In genomic region chr16:14492614-14493013, GRCh38 we compare ENCODE assay signal across 16 cellular contexts.
DNase-seq lines count a peak whose midpoint lies in the region; ATAC-seq and TF ChIP-seq lines count a peak whose summit lies in the region.
"Had no signal": no experiment of that assay in that cellular context is flagged by ENCODE, and none has a peak within 500 bp of the region (broad histone marks: within the 10 kb centered on the region; RNA-seq: fewer than 3 reads in every experiment).

No MANE protein-coding gene starts in this region.

- intact Hi-C loops in activated CD4-positive, alpha-beta T cell treated with anti-CD3 and anti-CD28 coated beads, Interleukin-2, amount 10 ng/mL, durations not matched to agents 24 days and 14 days (cut with micrococcal nuclease), result no loop called here
- intact Hi-C loops in natural killer cell (cut with micrococcal nuclease), result loop anchor here (10.0 kb wide), 1 partner anchor 52 kb away; no protein-coding TSS in a partner anchor

- no peak for TF ChIP-seq CTCF in natural killer cell (IDR thresholded peaks at IDR 0.05)
- no peak for TF ChIP-seq CTCF in mesothelial cell of epicardium (IDR thresholded peaks at IDR 0.05; ENCODE audit: unreplicated experiment)

- no peak for DNase-seq in activated CD4-positive, alpha-beta T cell treated with anti-CD3 and anti-CD28 coated beads, Interleukin-2, amount 10 ng/mL, durations not matched to agents 24 days and 14 days
- no peak for DNase-seq in activated CD4-positive, alpha-beta T cell treated with anti-CD3 and anti-CD28 coated beads for 48 hours
- DNase-seq in effector memory CD8-positive, alpha-beta T cell, result no peak
- DNase-seq in natural killer cell (no peak), NCI-H1092 treated with DMSO at 0.1 percent for 48 hours (lab: John Stamatoyannopoulos, UW) (no peak), mesothelial cell of epicardium (ENCODE audit: low spot score in 2 of 2, unreplicated experiment in 2 of 2) (no peak), substantia nigra (lab: John Stamatoyannopoulos, UW) (no peak)
- DNase-seq in stimulated activated CD4-positive, alpha-beta T cell treated with anti-CD3 and anti-CD28 coated beads, Interleukin-4, amount 100 ng/mL, for 24 hours, result no peak
- DNase-seq: DMS79 treated with DMSO at 0.1 percent for 48 hours, NCI-H1436, NCI-H2081, NCI-H510A had no signal

- H3K27me3 Mint-ChIP-seq in activated CD4-positive, alpha-beta T cell treated with anti-CD3 and anti-CD28 coated beads, Interleukin-2, amount 10 ng/mL, durations not matched to agents 24 days and 14 days, result no peaks in the 10 kb centered on the region
- no peaks in the 10 kb centered on the region for H3K27me3 Mint-ChIP-seq in effector memory CD8-positive, alpha-beta T cell
- H3K27me3 Mint-ChIP-seq in natural killer cell (ENCODE audit: low read depth in 2 of 2) (no peaks in the 10 kb centered on the region), mesothelial cell of epicardium (ENCODE audit: low read depth) (peaks cover 35% of the 10 kb centered on the region)

- peaks cover under 1% of the 10 kb centered on the region for H3K36me3 Mint-ChIP-seq in activated CD4-positive, alpha-beta T cell treated with anti-CD3 and anti-CD28 coated beads, Interleukin-2, amount 10 ng/mL, durations not matched to agents 24 days and 14 days (ENCODE audit: low read depth)
- H3K36me3 Mint-ChIP-seq in effector memory CD8-positive, alpha-beta T cell (ENCODE audit: insufficient read depth), result peaks cover 3% of the 10 kb centered on the region
- H3K36me3 Mint-ChIP-seq in natural killer cell, result no peaks in the 10 kb centered on the region
- H3K36me3 Mint-ChIP-seq in mesothelial cell of epicardium, result peaks cover 3% of the 10 kb centered on the region

- no peaks in the 10 kb centered on the region for H3K9me3 Mint-ChIP-seq in activated CD4-positive, alpha-beta T cell treated with anti-CD3 and anti-CD28 coated beads, Interleukin-2, amount 10 ng/mL, durations not matched to agents 24 days and 14 days
- H3K9me3 Mint-ChIP-seq in effector memory CD8-positive, alpha-beta T cell, result no peaks in the 10 kb centered on the region
- H3K9me3 Mint-ChIP-seq in natural killer cell (no peaks in the 10 kb centered on the region), mesothelial cell of epicardium (no peaks in the 10 kb centered on the region)

- no peak for ATAC-seq in effector memory CD8-positive, alpha-beta T cell (replicated peaks)
- no peak for ATAC-seq in natural killer cell
- ATAC-seq: HCT116, K562 had no signal

- H3K27ac Mint-ChIP-seq in activated CD4-positive, alpha-beta T cell treated with anti-CD3 and anti-CD28 coated beads, Interleukin-2, amount 10 ng/mL, durations not matched to agents 24 days and 14 days, result peak overlapping the region; percentile 27
- peak overlapping the region; percentile 9 to 61 for H3K27ac Mint-ChIP-seq in effector memory CD8-positive, alpha-beta T cell
- H3K27ac Mint-ChIP-seq in natural killer cell (peak overlapping the region; percentile 45 to 71), mesothelial cell of epicardium (no peak overlapping the region)

- no peak overlapping the region for H3K27ac ChIP-seq in substantia nigra (ENCODE audit: low read depth, low read length, poor library complexity, severe bottlenecking)
- H3K27ac ChIP-seq: 22Rv1, HL-60 had no signal

- H3K4me1 Mint-ChIP-seq in activated CD4-positive, alpha-beta T cell treated with anti-CD3 and anti-CD28 coated beads, Interleukin-2, amount 10 ng/mL, durations not matched to agents 24 days and 14 days, result peaks cover 18% of the 10 kb centered on the region
- peaks cover 26 to 54% of the 10 kb centered on the region in 2 donors for H3K4me1 Mint-ChIP-seq in effector memory CD8-positive, alpha-beta T cell (ENCODE audit: low read depth in 2 of 2)
- H3K4me1 Mint-ChIP-seq in natural killer cell (peaks cover 62 to 68% of the 10 kb centered on the region in 2 donors), mesothelial cell of epicardium (peaks cover 28% of the 10 kb centered on the region)

- H3K4me3 Mint-ChIP-seq in activated CD4-positive, alpha-beta T cell treated with anti-CD3 and anti-CD28 coated beads, Interleukin-2, amount 10 ng/mL, durations not matched to agents 24 days and 14 days, result no peak overlapping the region
- peak overlapping the region in 1 of 2 donors; percentile 16 for H3K4me3 Mint-ChIP-seq in effector memory CD8-positive, alpha-beta T cell
- H3K4me3 Mint-ChIP-seq in natural killer cell, result peak overlapping the region; percentile 38
- no peak overlapping the region for H3K4me3 Mint-ChIP-seq in mesothelial cell of epicardium
